In the genomic region with DNA sequence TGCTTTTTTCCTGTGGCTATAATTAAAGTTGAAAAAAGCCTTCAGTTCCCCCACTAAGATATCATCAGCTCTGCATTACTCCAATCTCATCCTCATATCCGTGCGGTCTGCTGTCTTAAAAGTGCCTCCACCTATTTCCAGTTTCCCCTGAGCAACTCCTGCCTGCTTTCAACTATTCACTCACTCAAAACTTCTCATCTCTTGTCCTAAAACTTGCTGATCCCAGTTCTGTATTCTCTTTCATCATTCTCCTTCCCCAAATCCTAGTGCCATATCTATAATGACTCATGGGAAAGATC, we compare ENCODE assay signal across 16 cellular contexts. TPM values are rescaled to one million over a fixed set of nuclear protein-coding genes. Genes with fewer than 3 reads are reported as not detected.
DNase-seq lines count a peak whose midpoint lies in the region; ATAC-seq, FAIRE-seq and TF ChIP-seq lines count a peak whose summit lies in the region.
"Had no signal": no experiment of that assay in that cellular context is flagged by ENCODE, and none has a peak within 500 bp of the region (broad histone marks: within the 10 kb centered on the region; RNA-seq: fewer than 3 reads in every experiment).

No MANE protein-coding gene starts in this region.

- H3K27ac Mint-ChIP-seq in activated T-cell treated with anti-CD3 and anti-CD28 coated beads, Interleukin-2, amount 50 U/mL, for 24 hours: peak overlapping the region; percentile 89
- H3K27ac Mint-ChIP-seq in stimulated activated effector memory CD8-positive, alpha-beta T cell treated with anti-CD3 and anti-CD28 coated beads, Interleukin-12 subunit alpha, Interleukin-12 subunit beta, amount 100 ng/mL, for 72 hours: peak overlapping the region; percentile 91
- H3K27ac Mint-ChIP-seq: WTC11 had no signal

- TF ChIP-seq POLR2A in endothelial cell of umbilical vein (IDR thresholded peaks at IDR 0.05; ENCODE audit: low read depth, low read length) (no peak), sigmoid colon (IDR thresholded peaks at IDR 0.05) (no peak)

- intact Hi-C loops in endothelial cell of umbilical vein (cut with micrococcal nuclease) (loop anchor here (1.0 kb wide), 1 partner anchor 20 kb away; a partner anchor contains a TSS), sigmoid colon (cut with DNase I) (no loop called here)

- H3K9ac ChIP-seq in endothelial cell of umbilical vein (replicated peaks; ENCODE audit: extremely low read depth, insufficient read depth, low read length): peak overlapping the region; percentile 17

- H3K4me3 ChIP-seq in SJSA1 (no peak overlapping the region), endothelial cell of umbilical vein (replicated peaks in 1 of 3; ENCODE audit: insufficient read depth in 1 of 3, low read depth in 1 of 3, low read length in 3 of 3) (no peak overlapping the region), sigmoid colon (no peak overlapping the region)
- H3K4me3 ChIP-seq: body of pancreas, left ventricle myocardium inferior, SK-N-MC, suprapubic skin had no signal

- H2AFZ ChIP-seq in endothelial cell of umbilical vein (ENCODE audit: low read depth, low read length): no peak overlapping the region

- H3K4me2 ChIP-seq in endothelial cell of umbilical vein (ENCODE audit: insufficient read depth, low read length): peak overlapping the region; percentile 2

- no peaks in the 10 kb centered on the region for H3K9me3 Mint-ChIP-seq in activated T-cell treated with anti-CD3 and anti-CD28 coated beads, Interleukin-2, amount 50 U/mL, for 24 hours
- no peaks in the 10 kb centered on the region for H3K9me3 Mint-ChIP-seq in stimulated activated effector memory CD8-positive, alpha-beta T cell treated with anti-CD3 and anti-CD28 coated beads, Interleukin-12 subunit alpha, Interleukin-12 subunit beta, amount 100 ng/mL, for 72 hours
- H3K9me3 Mint-ChIP-seq: WTC11 had no signal

- H3K9me1 ChIP-seq in endothelial cell of umbilical vein (replicated peaks; ENCODE audit: control insufficient read depth, extremely low read depth, insufficient read depth, low read length): no peaks in the 10 kb centered on the region

- peak overlapping the region; percentile 30 for H3K4me3 Mint-ChIP-seq in activated T-cell treated with anti-CD3 and anti-CD28 coated beads, Interleukin-2, amount 50 U/mL, for 24 hours
- H3K4me3 Mint-ChIP-seq in stimulated activated effector memory CD8-positive, alpha-beta T cell treated with anti-CD3 and anti-CD28 coated beads, Interleukin-12 subunit alpha, Interleukin-12 subunit beta, amount 100 ng/mL, for 72 hours: no peak overlapping the region
- H3K4me3 Mint-ChIP-seq: WTC11 had no signal

- H3K36me3 Mint-ChIP-seq in activated T-cell treated with anti-CD3 and anti-CD28 coated beads, Interleukin-2, amount 50 U/mL, for 24 hours (ENCODE audit: low read depth): peaks cover 62% of the 10 kb centered on the region
- peaks cover 22% of the 10 kb centered on the region for H3K36me3 Mint-ChIP-seq in stimulated activated effector memory CD8-positive, alpha-beta T cell treated with anti-CD3 and anti-CD28 coated beads, Interleukin-12 subunit alpha, Interleukin-12 subunit beta, amount 100 ng/mL, for 72 hours
- H3K36me3 Mint-ChIP-seq: WTC11 had no signal

- TF ChIP-seq CTCF in endothelial cell of umbilical vein (IDR thresholded peaks at IDR 0.05; ENCODE audit: extremely low read depth in 1 of 2, insufficient read depth in 1 of 2, low read depth in 1 of 2, low read length in 2 of 2) (no peak), sigmoid colon (IDR thresholded peaks at IDR 0.05) (no peak)

- H3K4me1 ChIP-seq in SJSA1 (replicated peaks) (peaks cover 25% of the 10 kb centered on the region), endothelial cell of umbilical vein (ENCODE audit: control insufficient read depth, extremely low read depth, insufficient read depth, low read length) (peaks cover 18% of the 10 kb centered on the region), sigmoid colon (peaks cover 0 to 7% (median 0%) of the 10 kb centered on the region in 4 donors)
- H3K4me1 ChIP-seq: body of pancreas had no signal

- dilution Hi-C loops in endothelial cell of umbilical vein (cut with MboI; ENCODE audit: extremely low pct_ligation_motif_present, low sequenced_read_pairs): no loop called here

- peaks cover 18% of the 10 kb centered on the region for H3K79me2 ChIP-seq in endothelial cell of umbilical vein (ENCODE audit: control insufficient read depth, insufficient read depth, low read length)

- H3K27me3 ChIP-seq in SJSA1 (replicated peaks): no peaks in the 10 kb centered on the region
- H3K27me3 ChIP-seq in endothelial cell of umbilical vein (ENCODE audit: control insufficient read depth in 2 of 2, insufficient read depth in 2 of 2, low read length in 2 of 2): no peaks in the 10 kb centered on the region
- H3K27me3 ChIP-seq in sigmoid colon: no peaks in the 10 kb centered on the region
- H3K27me3 ChIP-seq: body of pancreas, suprapubic skin had no signal

- H3K4me1 Mint-ChIP-seq in activated T-cell treated with anti-CD3 and anti-CD28 coated beads, Interleukin-2, amount 50 U/mL, for 24 hours (ENCODE audit: low read depth): peaks cover 51% of the 10 kb centered on the region
- H3K4me1 Mint-ChIP-seq in stimulated activated effector memory CD8-positive, alpha-beta T cell treated with anti-CD3 and anti-CD28 coated beads, Interleukin-12 subunit alpha, Interleukin-12 subunit beta, amount 100 ng/mL, for 72 hours: peaks cover 22% of the 10 kb centered on the region

- DNase-seq in activated T-cell treated with anti-CD3 and anti-CD28 coated beads, Interleukin-2, amount 50 U/mL, for 24 hours: no peak
- DNase-seq in activated T-cell treated with anti-CD3 and anti-CD28 coated beads for 4 hours: no peak
- DNase-seq in SJSA1 (ENCODE audit: low read depth in 1 of 2, low spot score in 2 of 2): no peak
- DNase-seq in endothelial cell of umbilical vein (ENCODE audit: low read depth, low spot score): no peak
- DNase-seq in stimulated activated effector memory CD8-positive, alpha-beta T cell treated with anti-CD3 and anti-CD28 coated beads, Interleukin-12 subunit alpha, Interleukin-12 subunit beta, amount 100 ng/mL, for 72 hours (ENCODE audit: low spot score in 2 of 2): no peak
- no peak for DNase-seq in HuH-7 (ENCODE audit: low spot score)
- no peak for DNase-seq in sigmoid colon
- DNase-seq in C1 segment of cervical spinal cord (lab: John Stamatoyannopoulos, UW): no peak
- DNase-seq: body of pancreas, left ventricle myocardium inferior, NCI-H187, NCI-H510A had no signal

- POLR2A ChIA-PET in endothelial cell of umbilical vein (lab: Charles Lee): interaction anchor here (0.7 kb wide), 1 partner anchor 17 kb away, joined by 5 read pairs; no protein-coding TSS in a partner anchor

- no peaks in the 10 kb centered on the region for H3K9me3 ChIP-seq in SJSA1 (replicated peaks)
- H3K9me3 ChIP-seq in endothelial cell of umbilical vein (replicated peaks; ENCODE audit: control insufficient read depth, insufficient read depth, low read length): no peaks in the 10 kb centered on the region
- no peaks in the 10 kb centered on the region for H3K9me3 ChIP-seq in sigmoid colon
- H3K9me3 ChIP-seq: body of pancreas, left ventricle myocardium inferior, suprapubic skin had no signal

- WGBS in sigmoid colon, 2 donors: 92 to 94% methylated on average over 2 of the region's 2 CpGs

- peak overlapping the region; percentile 66 for H3K27ac ChIP-seq in SJSA1
- peak overlapping the region; percentile 80 for H3K27ac ChIP-seq in endothelial cell of umbilical vein (ENCODE audit: insufficient read depth, low read depth, low read length)
- H3K27ac ChIP-seq in sigmoid colon: no peak overlapping the region
- H3K27ac ChIP-seq: body of pancreas, left ventricle myocardium inferior, SK-N-MC, suprapubic skin had no signal

- 0 out of 2 replicates have a peak, but pooled peaks cover 3% of the 10 kb centered on the region for H3K36me3 ChIP-seq in SJSA1
- no peaks in the 10 kb centered on the region for H3K36me3 ChIP-seq in endothelial cell of umbilical vein (ENCODE audit: control insufficient read depth in 2 of 2, extremely low read depth in 1 of 2, insufficient read depth in 2 of 2, low read length in 2 of 2)
- no peaks in the 10 kb centered on the region for H3K36me3 ChIP-seq in sigmoid colon

- no peaks in the 10 kb centered on the region for H3K27me3 Mint-ChIP-seq in activated T-cell treated with anti-CD3 and anti-CD28 coated beads, Interleukin-2, amount 50 U/mL, for 24 hours

- no peaks in the 10 kb centered on the region for H4K20me1 ChIP-seq in endothelial cell of umbilical vein (replicated peaks; ENCODE audit: control insufficient read depth, extremely low read depth, insufficient read depth, low read length)

- FAIRE-seq in endothelial cell of umbilical vein (lab: Jason Lieb, UNC): no peak
- FAIRE-seq: GM19239 had no signal

- BruUV-seq in endothelial cell of umbilical vein (replicated peaks; lab: Mats Ljungman, UMichigan): no TSS peak

- TF ChIP-seq EP300 in sigmoid colon (IDR thresholded peaks at IDR 0.05): no peak

- ATAC-seq in stimulated activated effector memory CD8-positive, alpha-beta T cell treated with anti-CD3 and anti-CD28 coated beads, Interleukin-12 subunit alpha, Interleukin-12 subunit beta, amount 100 ng/mL, for 72 hours: no peak
- ATAC-seq: body of pancreas, WTC11 had no signal

- CTCF ChIA-PET in endothelial cell of umbilical vein (lab: Charles Lee): interaction anchor here (1.0 to 2.2 kb wide), 6 partner anchors 9 to 75 kb away, joined by 3 to 10 read pairs (median 4); a partner anchor contains a TSS

TF ChIP-seq in endothelial cell of umbilical vein, 7 proteins besides CTCF, POLR2A, EP300 and RAD21 (continues in another document):
- TF ChIP-seq JUN (IDR thresholded peaks at IDR 0.05; ENCODE audit: borderline replicate concordance, insufficient read depth, insufficient read length, low read depth) (no peak), EZH2 (IDR thresholded peaks at IDR 0.05; ENCODE audit: borderline replicate concordance, low read depth, low read length, severe bottlenecking) (no peak), POLR2AphosphoS5 (IDR thresholded peaks at IDR 0.05; ENCODE audit: insufficient read depth, low read depth, low read length) (no peak)
- TF ChIP-seq, protein P1, sequence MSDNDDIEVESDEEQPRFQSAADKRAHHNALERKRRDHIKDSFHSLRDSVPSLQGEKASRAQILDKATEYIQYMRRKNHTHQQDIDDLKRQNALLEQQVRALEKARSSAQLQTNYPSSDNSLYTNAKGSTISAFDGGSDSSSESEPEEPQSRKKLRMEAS (IDR thresholded peaks at IDR 0.05; ENCODE audit: insufficient read depth, insufficient read length): no peak

RNA-seq across cellular contexts. Expression of a gene that starts 20.0 kb away (rescaled TPM):
- total RNA-seq in SJSA1 (2014; rRNA removed; shearing (Covaris generic)): 12.2 and 16.6 TPM in 2 replicates
- total RNA-seq in endothelial cell of umbilical vein: 33.6 and 38.3 TPM in 2 replicates
- 16.7 and 24.8 TPM in 2 replicates for polyA plus RNA-seq in endothelial cell of umbilical vein
- 28.4 and 30.5 TPM in 2 replicates for polyA plus RNA-seq in endothelial cell of umbilical vein (2011; cell fraction: cytosol; rRNA removed)
- 32.8 and 34.9 TPM in 2 replicates for polyA plus RNA-seq in endothelial cell of umbilical vein (2011; cell fraction: nucleus; rRNA removed)
- polyA plus RNA-seq in endothelial cell of umbilical vein (2012): 37.1 and 41.6 TPM in 2 replicates
- polyA minus RNA-seq in endothelial cell of umbilical vein: 44.6 and 50.5 TPM in 2 replicates
- 1.7 TPM for polyA minus RNA-seq in endothelial cell of umbilical vein (2011; cell fraction: cytosol; rRNA and poly(A)+ RNA removed)
- polyA minus RNA-seq in endothelial cell of umbilical vein (2011; cell fraction: nucleus; rRNA and poly(A)+ RNA removed): 31.3 and 40.7 TPM in 2 replicates
- total RNA-seq in sigmoid colon: 10 to 100 TPM; 20.0 to 36.0 (median 21.9) TPM
- polyA plus RNA-seq in sigmoid colon: 1 to 10 TPM; 2.3 to 9.8 (median 4.8) TPM

Comparison
In these comparisons a context has a peak if more than half of its experiments do, and no peak if none do; other contexts are left out.
1. H3K27ac ChIP-seq: peak in SJSA1 (single experiment) and endothelial cell of umbilical vein (single experiment); none in sigmoid colon (0 of 4).